Comparison of ENCODE assay signal across 8 cellular contexts in the genomic region with DNA sequence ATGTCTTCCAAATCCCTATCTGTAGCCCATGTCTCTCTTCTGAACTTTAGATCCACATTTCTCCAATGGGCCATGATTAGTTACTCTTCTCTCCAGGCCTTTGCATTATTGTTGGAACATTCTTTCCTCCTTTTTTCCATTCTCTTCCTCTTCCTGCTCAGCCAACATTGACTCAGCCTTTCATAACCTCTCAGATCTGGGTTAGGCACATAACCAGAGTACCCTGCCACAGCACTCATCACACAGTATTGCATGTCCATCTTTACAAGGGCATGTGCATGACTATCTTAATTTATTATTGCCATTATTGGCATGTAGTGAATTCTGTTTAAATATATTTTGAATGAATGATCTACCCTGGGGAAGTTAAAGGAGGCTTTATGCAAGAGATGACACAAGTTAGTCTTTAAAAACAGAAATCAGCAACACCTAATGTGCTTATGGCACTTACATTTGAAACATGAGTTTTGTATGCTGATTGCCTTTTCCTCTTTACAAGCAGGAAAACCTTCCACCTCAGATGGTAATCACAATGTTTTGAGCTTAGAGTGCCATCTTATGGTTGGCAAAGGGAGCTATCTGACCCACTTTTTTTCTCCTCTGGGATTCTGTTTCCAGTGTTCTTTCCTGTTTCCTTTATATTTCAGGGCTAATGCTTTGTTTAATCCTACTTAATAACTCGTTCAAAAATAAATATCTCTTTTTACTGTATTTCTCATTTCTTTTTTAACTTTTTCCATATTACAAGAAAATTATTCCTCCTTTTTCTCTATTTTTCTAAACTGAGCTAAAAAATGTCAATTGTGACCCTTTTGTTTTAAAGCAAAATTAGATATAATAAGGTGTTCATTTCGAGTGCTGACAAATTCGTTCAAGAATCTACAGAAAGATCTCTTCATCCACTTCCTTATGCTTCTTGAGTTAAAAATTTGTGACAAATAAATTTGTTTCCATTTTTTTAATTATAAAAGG.
DNase-seq lines count a peak whose midpoint lies in the region; ATAC-seq, FAIRE-seq and TF ChIP-seq lines count a peak whose summit lies in the region.

No MANE protein-coding gene starts in this region.

- no peaks in the 10 kb centered on the region for H3K9me3 Mint-ChIP-seq in activated naive CD8-positive, alpha-beta T cell treated with anti-CD3 and anti-CD28 coated beads for 36 hours

- H3K36me3 Mint-ChIP-seq in activated naive CD8-positive, alpha-beta T cell treated with anti-CD3 and anti-CD28 coated beads for 36 hours, result peaks cover 3% of the 10 kb centered on the region
- peaks cover 3% of the 10 kb centered on the region for H3K36me3 Mint-ChIP-seq in T-helper 17 cell (ENCODE audit: low read depth)

- DNase-seq in 8988T, result peak; percentile 22
- peak; percentile 20 for DNase-seq in GM12865 (ENCODE audit: low read depth)
- peak; percentile 6 for DNase-seq in NCI-H2227 treated with DMSO at 0.1 percent for 48 hours (lab: John Stamatoyannopoulos, UW)
- peak; percentile 55 for DNase-seq in bronchial epithelial cell (ENCODE audit: low read depth)
- no peak for DNase-seq in lower lobe of right lung
- DNase-seq in stimulated activated CD4-positive, alpha-beta T cell treated with anti-CD3 and anti-CD28 coated beads, Interleukin-1b, Interleukin-23, amount 100 ng/mL, for 48 hours, result no peak
- DNase-seq in activated naive CD8-positive, alpha-beta T cell treated with anti-CD3 and anti-CD28 coated beads for 36 hours, result no peak
- DNase-seq in T-helper 17 cell, result no peak

- H3K27me3 Mint-ChIP-seq in activated naive CD8-positive, alpha-beta T cell treated with anti-CD3 and anti-CD28 coated beads for 36 hours, result no peaks in the 10 kb centered on the region
- H3K27me3 Mint-ChIP-seq in T-helper 17 cell, result no peaks in the 10 kb centered on the region

- no peak overlapping the region for H3K4me3 Mint-ChIP-seq in activated naive CD8-positive, alpha-beta T cell treated with anti-CD3 and anti-CD28 coated beads for 36 hours
- H3K4me3 Mint-ChIP-seq in T-helper 17 cell, result no peak overlapping the region

- H3K9me3 ChIP-seq in lower lobe of right lung, result no peaks in the 10 kb centered on the region
- no peaks in the 10 kb centered on the region for H3K9me3 ChIP-seq in T-helper 17 cell (ENCODE audit: control insufficient read depth, low read length, poor library complexity, severe bottlenecking)

- peaks cover 8% of the 10 kb centered on the region for H3K36me3 ChIP-seq in bronchial epithelial cell (ENCODE audit: control insufficient read depth, insufficient read depth, low read length)
- H3K36me3 ChIP-seq in lower lobe of right lung, result peaks cover 51% of the 10 kb centered on the region

- no peak overlapping the region for H3K4me3 ChIP-seq in GM12865 (ENCODE audit: low read depth, low read length)
- no peak overlapping the region for H3K4me3 ChIP-seq in bronchial epithelial cell (ENCODE audit: low read depth, low read length)
- H3K4me3 ChIP-seq in lower lobe of right lung, result no peak overlapping the region

- intact Hi-C loops in lower lobe of right lung (cut with DNase I), result no loop called here

- peak; percentile 29 for TF ChIP-seq CTCF in GM12865 (IDR thresholded peaks at IDR 0.05; ENCODE audit: insufficient read depth, low read depth, low read length, missing control alignments)
- TF ChIP-seq CTCF in bronchial epithelial cell (IDR thresholded peaks at IDR 0.05; ENCODE audit: insufficient read depth, low read length, severe bottlenecking), result peak; percentile 61
- TF ChIP-seq CTCF in lower lobe of right lung (IDR thresholded peaks at IDR 0.05), result peak; percentile 51

- FAIRE-seq in bronchial epithelial cell (lab: Jason Lieb, UNC), result peak; percentile 52

- H3K27ac ChIP-seq in lower lobe of right lung, result no peak overlapping the region

- H3K27ac Mint-ChIP-seq in activated naive CD8-positive, alpha-beta T cell treated with anti-CD3 and anti-CD28 coated beads for 36 hours, result no peak overlapping the region
- no peak overlapping the region for H3K27ac Mint-ChIP-seq in T-helper 17 cell

- peak in 1 of 2 donors; percentile 50 for ATAC-seq in lower lobe of right lung
- no peak for ATAC-seq in T-helper 17 cell

- no peaks in the 10 kb centered on the region for H3K27me3 ChIP-seq in bronchial epithelial cell (ENCODE audit: control insufficient read depth, insufficient read depth, low read length)
- H3K27me3 ChIP-seq in lower lobe of right lung (ENCODE audit: low read depth), result no peaks in the 10 kb centered on the region

- H3K4me1 Mint-ChIP-seq in activated naive CD8-positive, alpha-beta T cell treated with anti-CD3 and anti-CD28 coated beads for 36 hours, result no peaks in the 10 kb centered on the region
- peaks cover 2% of the 10 kb centered on the region for H3K4me1 Mint-ChIP-seq in T-helper 17 cell

- H3K4me1 ChIP-seq in lower lobe of right lung, result peaks cover 27% of the 10 kb centered on the region

Comparison
In these comparisons a context has a peak if more than half of its experiments do, and no peak if none do; other contexts are left out.
1. DNase-seq: peak in 8988T (single experiment), GM12865 (single experiment), NCI-H2227 treated with DMSO at 0.1 percent for 48 hours (single experiment) and bronchial epithelial cell (single experiment); none in lower lobe of right lung (single experiment), stimulated activated CD4-positive, alpha-beta T cell treated with anti-CD3 and anti-CD28 coated beads, Interleukin-1b, Interleukin-23, amount 100 ng/mL, for 48 hours (single experiment), activated naive CD8-positive, alpha-beta T cell treated with anti-CD3 and anti-CD28 coated beads for 36 hours (single experiment) and T-helper 17 cell (0 of 3).
2. Peak in every context shown above with its lines, with median percentiles within 50 percentile points of each other: CTCF ChIP-seq.